8 cellular contexts compared by ENCODE assay signal in genomic region chr6:148972481-148972880, GRCh38.
DNase-seq lines count a peak whose midpoint lies in the region; ATAC-seq, FAIRE-seq and TF ChIP-seq lines count a peak whose summit lies in the region.

No MANE protein-coding gene starts in this region.

- H3K27me3 Mint-ChIP-seq in nephron progenitor cell (ENCODE audit: low read depth, poor library complexity): no peaks in the 10 kb centered on the region

- CTCF ChIA-PET in K562 (lab: Yijun Ruan, JAX; ENCODE audit: low intra/inter-chr PET ratio): no interaction called here

- DNase-seq in SJCRH30: peak; percentile 87 to 90
- DNase-seq in K562 (ENCODE audit: extremely low read depth in 1 of 4, low spot score in 3 of 4): peak; percentile 38 to 54 (median 50)
- peak; percentile 65 for DNase-seq in nephron progenitor cell
- DNase-seq in frontal cortex (ENCODE audit: low spot score in 2 of 2): no peak
- no peak for DNase-seq in foreskin melanocyte

- H3K4me3 Mint-ChIP-seq in nephron progenitor cell: peak overlapping the region; percentile 21

- no peak overlapping the region for H2AFZ ChIP-seq in K562 (ENCODE audit: low read depth, low read length)

- no peak for TF ChIP-seq EP300 in K562 (IDR thresholded peaks at IDR 0.05; ENCODE audit: low read length)

- FAIRE-seq in K562 (lab: Jason Lieb, UNC): no peak
- FAIRE-seq in frontal cortex (lab: Jason Lieb, UNC): no peak

- H3K36me3 ChIP-seq in SJCRH30: no peaks in the 10 kb centered on the region; the same call in 1 of the 2 replicates
- no peaks in the 10 kb centered on the region for H3K36me3 ChIP-seq in K562 (ENCODE audit: control insufficient read depth, insufficient read depth, low read length)

- ATAC-seq in GM19324 (IDR thresholded peaks at IDR 0.05; ENCODE audit: low FRiP score, unreplicated experiment): peak; percentile 96
- ATAC-seq in HG03521 (IDR thresholded peaks at IDR 0.05; ENCODE audit: unreplicated experiment): peak; percentile 81
- peak; percentile 97 for ATAC-seq in K562
- ATAC-seq in GM19467 (IDR thresholded peaks at IDR 0.05; ENCODE audit: unreplicated experiment): no peak

- BruUV-seq in K562 (replicated peaks; lab: Mats Ljungman, UMichigan): no TSS peak

- H3K4me1 Mint-ChIP-seq in nephron progenitor cell: peaks cover 63% of the 10 kb centered on the region

- H3K79me2 ChIP-seq in K562 (ENCODE audit: control insufficient read depth, insufficient read depth, low read length): no peaks in the 10 kb centered on the region

- no peaks in the 10 kb centered on the region for H3K27me3 ChIP-seq in SJCRH30
- H3K27me3 ChIP-seq in K562 (ENCODE audit: control insufficient read depth in 2 of 2, insufficient read depth in 2 of 2, low read length in 2 of 2): peaks cover 39% of the 10 kb centered on the region in 2 experiments

- H3K9ac ChIP-seq in K562 (ENCODE audit: insufficient read depth in 1 of 2, low read depth in 2 of 2, low read length in 2 of 2): no peak overlapping the region

- TF ChIP-seq POLR2A in K562 (conservative IDR thresholded peaks at IDR 0.05): no peak

- H3K9me3 ChIP-seq in SJCRH30 (replicated peaks) (no peaks in the 10 kb centered on the region), K562 (replicated peaks; ENCODE audit: control insufficient read depth, insufficient read depth, low read depth, low read length) (no peaks in the 10 kb centered on the region)

- no peaks in the 10 kb centered on the region for H4K20me1 ChIP-seq in K562 (replicated peaks; ENCODE audit: control insufficient read depth, insufficient read depth, low read length)

- no peak overlapping the region for H3K4me2 ChIP-seq in K562 (ENCODE audit: insufficient read depth, low read length)

- under 1% methylated on average over 15 of the region's 15 CpGs for WGBS in K562 (ENCODE audit: insufficient coverage, low coverage, missing lambda C conversion rate)

- H3K27ac Mint-ChIP-seq in nephron progenitor cell: no peak overlapping the region

- no peaks in the 10 kb centered on the region for H3K9me3 Mint-ChIP-seq in nephron progenitor cell

- POLR2A ChIA-PET in K562 (lab: Yijun Ruan, JAX): interaction anchor here (0.5 to 1.0 kb wide), 5 partner anchors 12 to 407 kb away, joined by 3 to 5 read pairs (median 3); no protein-coding TSS in a partner anchor

- H3K4me1 ChIP-seq in SJCRH30 (peaks cover 65% of the 10 kb centered on the region), K562 (replicated peaks in 1 of 2; ENCODE audit: control insufficient read depth in 2 of 2, insufficient read depth in 2 of 2, low read length in 2 of 2) (peaks cover 0 to 4% of the 10 kb centered on the region in 2 experiments; a peak in 2 of 5 replicates)

- no peak for TF ChIP-seq RAD21 in K562 (CRISPR knock-in tag; conservative IDR thresholded peaks at IDR 0.05 in 1 of 2, IDR thresholded peaks at IDR 0.05 in 1 of 2)

- intact Hi-C loops in K562 (cut with micrococcal nuclease): no loop called here

- H3K27ac ChIP-seq in SJCRH30 (peak overlapping the region; percentile 8; the same call in 1 of the 2 replicates), K562 (ENCODE audit: extremely low read depth, low read depth, low read length) (no peak overlapping the region)

- no peaks in the 10 kb centered on the region for H3K9me1 ChIP-seq in K562 (ENCODE audit: control insufficient read depth, insufficient read depth, low read length)

- no peak overlapping the region for H3K4me3 ChIP-seq in SJCRH30
- no peak overlapping the region for H3K4me3 ChIP-seq in K562

- in situ Hi-C loops in K562 (cut with MboI): no loop called here

- TF ChIP-seq CTCF in K562 (IDR thresholded peaks at IDR 0.05 in 2 of 3, conservative IDR thresholded peaks at IDR 0.05 in 1 of 3; ENCODE audit: insufficient read depth in 2 of 3, low read depth in 1 of 3, low read length in 3 of 3): no peak
- no peak for TF ChIP-seq CTCF in nephron progenitor cell (IDR thresholded peaks at IDR 0.05)

- peaks cover 11% of the 10 kb centered on the region for H3K36me3 Mint-ChIP-seq in nephron progenitor cell (ENCODE audit: low read depth)

TF ChIP-seq in K562, 482 proteins besides CTCF, POLR2A, EP300 and RAD21 (continues in another document):
- TF ChIP-seq JUND (IDR thresholded peaks at IDR 0.05; ENCODE audit: borderline replicate concordance, low read depth, low read length) (peak; percentile 60), JUND (tag; IDR thresholded peaks at IDR 0.05; ENCODE audit: borderline replicate concordance, low read depth, low read length) (peak; percentile 54; the same call in 1 of the 3 replicates), CBFA2T3 (IDR thresholded peaks at IDR 0.05) (peak; percentile 76), TRIM24 (IDR thresholded peaks at IDR 0.05) (peak; percentile 54 to 69; a peak in 3 of 4 replicates), SLC30A9 (CRISPR knock-in tag; IDR thresholded peaks at IDR 0.05) (no peak), JUN (IDR thresholded peaks at IDR 0.05; ENCODE audit: borderline replicate concordance, low read depth, low read length) (0 out of 2 replicates have a peak, but pooled peaks have one; percentile 23), JUN (CRISPR knock-in tag; IDR thresholded peaks at IDR 0.05; ENCODE audit: borderline replicate concordance) (no peak), DLX4 (CRISPR knock-in tag; IDR thresholded peaks at IDR 0.05) (no peak), NFE2 (IDR thresholded peaks at IDR 0.05; ENCODE audit: low read depth) (peak; percentile 62), HSF4 (CRISPR knock-in tag; IDR thresholded peaks at IDR 0.05; ENCODE audit: borderline replicate concordance) (no peak), FOSL1 (tag; conservative IDR thresholded peaks at IDR 0.05) (no peak), ZSCAN29 (IDR thresholded peaks at IDR 0.05) (no peak), ZNF134 (CRISPR knock-in tag; conservative IDR thresholded peaks at IDR 0.05) (no peak), NR1H2 (CRISPR knock-in tag; IDR thresholded peaks at IDR 0.05) (no peak), FOXJ2 (tag; IDR thresholded peaks at IDR 0.05) (no peak)
- TF ChIP-seq, protein P1, sequence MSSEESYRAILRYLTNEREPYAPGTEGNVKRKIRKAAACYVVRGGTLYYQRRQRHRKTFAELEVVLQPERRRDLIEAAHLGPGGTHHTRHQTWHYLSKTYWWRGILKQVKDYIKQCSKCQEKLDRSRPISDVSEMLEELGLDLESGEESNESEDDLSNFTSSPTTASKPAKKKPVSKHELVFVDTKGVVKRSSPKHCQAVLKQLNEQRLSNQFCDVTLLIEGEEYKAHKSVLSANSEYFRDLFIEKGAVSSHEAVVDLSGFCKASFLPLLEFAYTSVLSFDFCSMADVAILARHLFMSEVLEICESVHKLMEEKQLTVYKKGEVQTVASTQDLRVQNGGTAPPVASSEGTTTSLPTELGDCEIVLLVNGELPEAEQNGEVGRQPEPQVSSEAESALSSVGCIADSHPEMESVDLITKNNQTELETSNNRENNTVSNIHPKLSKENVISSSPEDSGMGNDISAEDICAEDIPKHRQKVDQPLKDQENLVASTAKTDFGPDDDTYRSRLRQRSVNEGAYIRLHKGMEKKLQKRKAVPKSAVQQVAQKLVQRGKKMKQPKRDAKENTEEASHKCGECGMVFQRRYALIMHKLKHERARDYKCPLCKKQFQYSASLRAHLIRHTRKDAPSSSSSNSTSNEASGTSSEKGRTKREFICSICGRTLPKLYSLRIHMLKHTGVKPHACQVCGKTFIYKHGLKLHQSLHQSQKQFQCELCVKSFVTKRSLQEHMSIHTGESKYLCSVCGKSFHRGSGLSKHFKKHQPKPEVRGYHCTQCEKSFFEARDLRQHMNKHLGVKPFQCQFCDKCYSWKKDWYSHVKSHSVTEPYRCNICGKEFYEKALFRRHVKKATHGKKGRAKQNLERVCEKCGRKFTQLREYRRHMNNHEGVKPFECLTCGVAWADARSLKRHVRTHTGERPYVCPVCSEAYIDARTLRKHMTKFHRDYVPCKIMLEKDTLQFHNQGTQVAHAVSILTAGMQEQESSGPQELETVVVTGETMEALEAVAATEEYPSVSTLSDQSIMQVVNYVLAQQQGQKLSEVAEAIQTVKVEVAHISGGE (CRISPR knock-in tag; IDR thresholded peaks at IDR 0.05): no peak
- TF ChIP-seq, protein P2, sequence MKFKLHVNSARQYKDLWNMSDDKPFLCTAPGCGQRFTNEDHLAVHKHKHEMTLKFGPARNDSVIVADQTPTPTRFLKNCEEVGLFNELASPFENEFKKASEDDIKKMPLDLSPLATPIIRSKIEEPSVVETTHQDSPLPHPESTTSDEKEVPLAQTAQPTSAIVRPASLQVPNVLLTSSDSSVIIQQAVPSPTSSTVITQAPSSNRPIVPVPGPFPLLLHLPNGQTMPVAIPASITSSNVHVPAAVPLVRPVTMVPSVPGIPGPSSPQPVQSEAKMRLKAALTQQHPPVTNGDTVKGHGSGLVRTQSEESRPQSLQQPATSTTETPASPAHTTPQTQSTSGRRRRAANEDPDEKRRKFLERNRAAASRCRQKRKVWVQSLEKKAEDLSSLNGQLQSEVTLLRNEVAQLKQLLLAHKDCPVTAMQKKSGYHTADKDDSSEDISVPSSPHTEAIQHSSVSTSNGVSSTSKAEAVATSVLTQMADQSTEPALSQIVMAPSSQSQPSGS (CRISPR knock-in tag; IDR thresholded peaks at IDR 0.05): no peak
- TF ChIP-seq, protein P3, sequence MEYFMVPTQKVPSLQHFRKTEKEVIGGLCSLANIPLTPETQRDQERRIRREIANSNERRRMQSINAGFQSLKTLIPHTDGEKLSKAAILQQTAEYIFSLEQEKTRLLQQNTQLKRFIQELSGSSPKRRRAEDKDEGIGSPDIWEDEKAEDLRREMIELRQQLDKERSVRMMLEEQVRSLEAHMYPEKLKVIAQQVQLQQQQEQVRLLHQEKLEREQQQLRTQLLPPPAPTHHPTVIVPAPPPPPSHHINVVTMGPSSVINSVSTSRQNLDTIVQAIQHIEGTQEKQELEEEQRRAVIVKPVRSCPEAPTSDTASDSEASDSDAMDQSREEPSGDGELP (CRISPR knock-in tag; IDR thresholded peaks at IDR 0.05; ENCODE audit: borderline replicate concordance): peak; percentile 76

Comparison
In these comparisons a context has a peak if more than half of its experiments do, and no peak if none do; other contexts are left out.
1. DNase-seq: peak in SJCRH30 (2 of 2), K562 (4 of 4) and nephron progenitor cell (single experiment); none in frontal cortex (0 of 2) and foreskin melanocyte (single experiment).